ENCODE assay signal across 11 cellular contexts in the genomic region with DNA sequence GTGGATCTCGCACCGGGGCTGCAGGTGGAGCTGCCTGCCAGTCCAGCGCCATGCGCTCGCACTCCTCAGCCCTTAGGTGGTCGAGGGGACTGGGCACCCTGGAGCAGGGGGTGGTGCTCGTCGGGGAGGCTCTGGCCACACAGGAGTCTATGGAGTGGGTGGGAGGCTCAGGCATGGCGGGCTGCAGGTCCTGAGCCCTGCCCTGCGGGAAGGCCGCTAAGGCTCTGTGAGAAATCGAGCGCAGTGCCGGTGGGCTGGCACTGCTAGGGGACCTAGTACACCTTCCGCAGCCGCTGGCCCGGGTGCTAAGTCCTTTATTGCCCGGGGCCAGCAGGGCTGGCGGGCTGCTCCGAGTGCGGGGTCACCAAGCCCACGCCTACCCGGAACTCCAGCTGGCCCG. TPM values are rescaled to one million over a fixed set of nuclear protein-coding genes. Genes with fewer than 3 reads are reported as not detected.
DNase-seq lines count a peak whose midpoint lies in the region; TF ChIP-seq lines count a peak whose summit lies in the region.
"Not testable (repeated sequence)": the region's sequence is repeated elsewhere in the genome, so short reads cannot be mapped to it uniquely, and the experiment has no call there.
"Had no signal": no experiment of that assay in that cellular context is flagged by ENCODE, and none has a peak within 500 bp of the region (broad histone marks: within the 10 kb centered on the region; RNA-seq: fewer than 3 reads in every experiment).

No MANE protein-coding gene starts in this region.

- peaks cover 14% of the 10 kb centered on the region for H3K9me3 Mint-ChIP-seq in chondrocyte (ENCODE audit: low read depth)

- H3K27ac Mint-ChIP-seq in chondrocyte (ENCODE audit: unreplicated experiment) = not testable (repeated sequence)

- H3K4me1 Mint-ChIP-seq in chondrocyte (ENCODE audit: low read depth) = not testable (repeated sequence)

- H3K27me3 Mint-ChIP-seq in chondrocyte (ENCODE audit: low read depth) = not testable (repeated sequence)

- H3K4me3 Mint-ChIP-seq in chondrocyte (ENCODE audit: unreplicated experiment) = not testable (repeated sequence)

- peak; percentile 64 for DNase-seq in chondrocyte (ENCODE audit: low spot score)

- TF ChIP-seq CTCF in chondrocyte (IDR thresholded peaks at IDR 0.05) = not testable (repeated sequence)

- not testable (repeated sequence) for H3K36me3 Mint-ChIP-seq in chondrocyte (ENCODE audit: low read depth)

RNA-seq across cellular contexts. Expression of gene TGIF2LX, which starts 43.9 kb away (rescaled TPM):
- total RNA-seq in chondrocyte = not detected in 3 replicates
- total RNA-seq: A172; A673; B cell; Caco-2; Calu3; CD4-positive, alpha-beta memory T cell; CD4-positive, alpha-beta T cell; CD4-positive, CD25-positive, alpha-beta regulatory T cell; CD8-positive, alpha-beta memory T cell; CD8-positive, alpha-beta T cell had no signal
